11 cellular contexts compared by ENCODE assay signal in the genomic region with DNA sequence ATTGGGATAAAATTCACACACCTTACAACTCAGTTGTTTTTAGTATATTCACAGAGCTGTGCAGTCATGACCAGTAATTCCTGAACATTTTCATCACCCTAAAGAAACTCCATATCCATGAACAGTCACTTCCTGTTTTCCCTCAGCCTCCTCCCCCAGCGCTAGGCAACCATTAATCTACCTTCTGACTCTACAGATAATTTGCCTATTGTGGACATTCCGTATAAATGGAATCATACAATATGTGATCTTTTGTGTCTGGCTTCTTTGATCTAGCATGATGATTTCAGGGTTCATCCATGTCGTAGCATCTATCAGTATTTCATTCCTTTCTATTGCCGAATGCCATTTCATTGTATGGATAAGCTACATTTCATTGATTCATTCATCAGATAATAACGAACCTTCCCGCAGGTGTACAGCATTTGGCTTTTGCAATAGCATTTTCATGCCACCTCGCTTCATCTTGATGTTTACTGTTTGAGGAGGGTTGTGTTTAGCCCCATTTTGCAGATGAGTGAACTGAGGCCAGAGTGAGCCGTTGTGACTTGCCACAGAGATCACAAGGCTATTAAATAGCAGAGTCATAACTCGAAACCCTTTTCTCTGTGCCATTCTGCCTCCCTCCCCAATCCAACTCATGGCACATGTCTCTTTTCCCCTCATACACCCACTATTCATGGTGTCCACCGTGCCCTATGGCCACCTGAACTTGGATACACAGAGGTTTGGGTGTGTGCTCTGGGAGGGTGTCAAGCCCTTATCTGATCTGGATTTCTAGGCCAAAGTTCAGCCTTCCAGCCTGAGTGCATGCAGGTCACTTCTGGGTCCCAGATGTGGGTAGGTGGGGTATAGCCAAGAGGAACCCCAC. TPM values are rescaled to one million over a fixed set of nuclear protein-coding genes. Genes with fewer than 3 reads are reported as not detected.
DNase-seq lines count a peak whose midpoint lies in the region; ATAC-seq, FAIRE-seq and TF ChIP-seq lines count a peak whose summit lies in the region.
"Had no signal": no experiment of that assay in that cellular context is flagged by ENCODE, and none has a peak within 500 bp of the region (broad histone marks: within the 10 kb centered on the region; RNA-seq: fewer than 3 reads in every experiment).

No MANE protein-coding gene starts in this region.

- H3F3A ChIP-seq in GM23248 (ENCODE audit: insufficient read depth) = peaks cover 26% of the 10 kb centered on the region

- no peak for ATAC-seq in HG03135 (IDR thresholded peaks at IDR 0.05; ENCODE audit: unreplicated experiment)

- CTCF ChIA-PET in RWPE1 (lab: Yijun Ruan, JAX) = no interaction called here

- peak overlapping the region; percentile 31 for H3K4me2 ChIP-seq in GM23248 (ENCODE audit: unreplicated experiment)

- H3K9me3 ChIP-seq in GM23248 (ENCODE audit: low read depth) (no peaks in the 10 kb centered on the region), small intestine (ENCODE audit: control insufficient read depth, low read depth) (no peaks in the 10 kb centered on the region)

- no peaks in the 10 kb centered on the region for H3K79me2 ChIP-seq in GM23248 (ENCODE audit: insufficient read depth)

- POLR2A ChIA-PET in RWPE1 (lab: Yijun Ruan, JAX; ENCODE audit: low non-redundant PET) = no interaction called here

- H3K4me3 ChIP-seq in GM23248 = no peak overlapping the region
- no peak overlapping the region for H3K4me3 ChIP-seq in fibroblast of the aortic adventitia (ENCODE audit: low read depth, low read length)
- H3K4me3 ChIP-seq in small intestine (ENCODE audit: low read depth in 1 of 2, low read length in 2 of 2) = no peak overlapping the region
- H3K4me3 ChIP-seq: lung had no signal

- no peaks in the 10 kb centered on the region for H3K27me3 ChIP-seq in GM23248 (replicated peaks; ENCODE audit: insufficient read depth)
- H3K27me3 ChIP-seq in small intestine (ENCODE audit: control insufficient read depth in 2 of 2, insufficient read depth in 2 of 2, low read length in 2 of 2) = no peaks in the 10 kb centered on the region

- H3K9ac ChIP-seq in GM23248 = peak overlapping the region; percentile 24

- no peaks in the 10 kb centered on the region for H3K36me3 ChIP-seq in GM23248 (ENCODE audit: low read depth)
- no peaks in the 10 kb centered on the region for H3K36me3 ChIP-seq in small intestine (ENCODE audit: control insufficient read depth in 2 of 2, insufficient read depth in 2 of 2, low read length in 2 of 2)

- in situ Hi-C loops in GM23248 (cut with MboI) = no loop called here

- H3K27ac ChIP-seq in GM23248 = peak overlapping the region; percentile 81
- H3K27ac ChIP-seq in RWPE1 = peak overlapping the region; percentile 86
- H3K27ac ChIP-seq in small intestine (ENCODE audit: low read depth in 1 of 2, low read length in 1 of 2) = peak overlapping the region; percentile 50 to 62

- no peaks in the 10 kb centered on the region for H4K20me1 ChIP-seq in GM23248 (ENCODE audit: insufficient read depth)

- DNase-seq in GM23248 = peak; percentile 87
- DNase-seq in RWPE1 (ENCODE audit: low spot score) = peak; percentile 58
- DNase-seq in fibroblast of the aortic adventitia (ENCODE audit: low read depth) = peak; percentile 68
- peak; percentile 89 for DNase-seq in small intestine
- no peak for DNase-seq in activated T-cell treated with anti-CD3 and anti-CD28 coated beads for 4 hours
- DNase-seq in GM19238 (ENCODE audit: insufficient read length, low spot score) = no peak
- DNase-seq: erythroblast, NCI-H69, substantia nigra had no signal

- 42 to 48% methylated on average over 10 of the region's 10 CpGs for WGBS in GM23248 (ENCODE audit: low coverage in 1 of 2, low lambda C conversion rate in 2 of 2, missing lambda C conversion rate in 2 of 2), 2 experiments
- 53 to 78% (median 66%) methylated on average over 10 of the region's 10 CpGs for WGBS in small intestine, 3 donors

- no peak overlapping the region for H2AFZ ChIP-seq in GM23248

- H3K4me1 ChIP-seq in GM23248 (ENCODE audit: insufficient read depth) = peaks cover 36% of the 10 kb centered on the region
- H3K4me1 ChIP-seq in small intestine (ENCODE audit: control insufficient read depth in 2 of 2, insufficient read depth in 1 of 2, low read depth in 1 of 2, low read length in 1 of 2) = peaks cover 0 to 3% of the 10 kb centered on the region in 2 donors

- no peaks in the 10 kb centered on the region for H3K9me2 ChIP-seq in GM23248 (ENCODE audit: insufficient read depth)

- no peak for FAIRE-seq in small intestine (lab: Jason Lieb, UNC)

- no peak for TF ChIP-seq CTCF in RWPE1 (conservative IDR thresholded peaks at IDR 0.05; ENCODE audit: low read depth)
- TF ChIP-seq CTCF in fibroblast of the aortic adventitia (IDR thresholded peaks at IDR 0.05; ENCODE audit: insufficient read depth, low read length) = no peak

RNA-seq across cellular contexts. Expression of gene MYH9, which starts 11.1 kb away (rescaled TPM):
- total RNA-seq in GM23248 (2014; rRNA removed; shearing (Covaris generic)) = 420 and 453 TPM in 2 replicates
- polyA plus RNA-seq in GM23248 (2016; fragmentation: Nextera tagmentation; extraction: Ambion mirVana) (282 and 287 TPM in 2 replicates), small intestine (100 to 1,000 TPM in 2 of 3 donors, 10 to 100 TPM in 1; 95.4 to 156 (median 130) TPM)
- 339 and 386 TPM in 2 replicates for total RNA-seq in fibroblast of the aortic adventitia (ENCODE audit: low replicate concordance)

Comparison
In these comparisons a context has a peak if more than half of its experiments do, and no peak if none do; other contexts are left out.
1. DNase-seq: peak in GM23248 (single experiment), RWPE1 (single experiment), fibroblast of the aortic adventitia (single experiment) and small intestine (single experiment); none in activated T-cell treated with anti-CD3 and anti-CD28 coated beads for 4 hours (single experiment) and GM19238 (single experiment).
2. Peak in every context shown above with its lines, with median percentiles within 50 percentile points of each other: H3K27ac ChIP-seq.